In genomic region chr15:36415643-36416042, GRCh38 we compare ENCODE assay signal across 1 cellular context.
TF ChIP-seq lines count a peak whose summit lies in the region.

No MANE protein-coding gene starts in this region.

TF ChIP-seq in SK-N-SH, 30 proteins besides CTCF, POLR2A, EP300 and RAD21 (continued from another document):
- TF ChIP-seq ZBTB33 (IDR thresholded peaks at IDR 0.05; ENCODE audit: borderline replicate concordance, low read depth) (no peak), RXRA (IDR thresholded peaks at IDR 0.05; ENCODE audit: borderline replicate concordance, low read depth) (no peak), ELF1 (IDR thresholded peaks at IDR 0.05) (no peak), MAX (IDR thresholded peaks at IDR 0.05; ENCODE audit: low read depth) (no peak), IRF3 (IDR thresholded peaks at IDR 0.05; ENCODE audit: low read depth, low read length) (no peak), MEF2A (IDR thresholded peaks at IDR 0.05; ENCODE audit: borderline replicate concordance, low read depth) (no peak), USF2 (IDR thresholded peaks at IDR 0.05; ENCODE audit: borderline replicate concordance, low read depth, low read length) (no peak), JUND (IDR thresholded peaks at IDR 0.05) (no peak)
